In the genomic region with DNA sequence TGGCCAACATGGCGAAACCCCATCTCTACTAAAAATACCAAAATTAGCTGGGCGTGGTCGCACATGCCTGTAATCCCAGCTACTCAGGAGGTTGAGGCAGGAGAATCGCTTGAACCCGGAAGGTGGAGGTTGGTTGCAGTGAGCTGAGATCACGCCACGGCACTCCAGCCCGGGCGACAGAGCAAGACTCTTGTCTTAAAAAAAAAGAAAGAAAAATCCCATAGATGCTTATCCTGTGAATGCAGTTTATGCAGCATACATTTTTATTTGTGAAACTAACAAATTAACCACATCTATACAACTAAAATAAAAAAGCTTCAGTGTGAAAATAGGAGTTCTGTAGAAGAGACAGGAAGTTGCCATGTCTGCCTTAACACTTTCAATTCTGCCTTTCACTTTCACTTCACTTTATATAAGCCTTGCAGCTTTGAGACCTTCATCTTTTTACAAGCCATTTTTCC, we compare ENCODE assay signal across 1 cellular context.
TF ChIP-seq lines count a peak whose summit lies in the region.

No MANE protein-coding gene starts in this region.

TF ChIP-seq in GM12878, 131 proteins besides CTCF, POLR2A, EP300 and RAD21 (continues in another document):
- TF ChIP-seq, protein P1, sequence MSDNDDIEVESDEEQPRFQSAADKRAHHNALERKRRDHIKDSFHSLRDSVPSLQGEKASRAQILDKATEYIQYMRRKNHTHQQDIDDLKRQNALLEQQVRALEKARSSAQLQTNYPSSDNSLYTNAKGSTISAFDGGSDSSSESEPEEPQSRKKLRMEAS (IDR thresholded peaks at IDR 0.05; ENCODE audit: low read depth, low read length): no peak
- TF ChIP-seq KAT2A (conservative IDR thresholded peaks at IDR 0.05; ENCODE audit: control insufficient read depth, low read depth, low read length): no peak
- TF ChIP-seq MYB (IDR thresholded peaks at IDR 0.05; ENCODE audit: borderline replicate concordance, low read depth, low read length): no peak
- TF ChIP-seq, protein P2, sequence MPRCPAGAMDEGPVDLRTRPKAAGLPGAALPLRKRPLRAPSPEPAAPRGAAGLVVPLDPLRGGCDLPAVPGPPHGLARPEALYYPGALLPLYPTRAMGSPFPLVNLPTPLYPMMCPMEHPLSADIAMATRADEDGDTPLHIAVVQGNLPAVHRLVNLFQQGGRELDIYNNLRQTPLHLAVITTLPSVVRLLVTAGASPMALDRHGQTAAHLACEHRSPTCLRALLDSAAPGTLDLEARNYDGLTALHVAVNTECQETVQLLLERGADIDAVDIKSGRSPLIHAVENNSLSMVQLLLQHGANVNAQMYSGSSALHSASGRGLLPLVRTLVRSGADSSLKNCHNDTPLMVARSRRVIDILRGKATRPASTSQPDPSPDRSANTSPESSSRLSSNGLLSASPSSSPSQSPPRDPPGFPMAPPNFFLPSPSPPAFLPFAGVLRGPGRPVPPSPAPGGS (IDR thresholded peaks at IDR 0.05; ENCODE audit: borderline replicate concordance, insufficient read depth, low read depth, low read length, poor library complexity, severe bottlenecking): no peak
- TF ChIP-seq, protein P3, sequence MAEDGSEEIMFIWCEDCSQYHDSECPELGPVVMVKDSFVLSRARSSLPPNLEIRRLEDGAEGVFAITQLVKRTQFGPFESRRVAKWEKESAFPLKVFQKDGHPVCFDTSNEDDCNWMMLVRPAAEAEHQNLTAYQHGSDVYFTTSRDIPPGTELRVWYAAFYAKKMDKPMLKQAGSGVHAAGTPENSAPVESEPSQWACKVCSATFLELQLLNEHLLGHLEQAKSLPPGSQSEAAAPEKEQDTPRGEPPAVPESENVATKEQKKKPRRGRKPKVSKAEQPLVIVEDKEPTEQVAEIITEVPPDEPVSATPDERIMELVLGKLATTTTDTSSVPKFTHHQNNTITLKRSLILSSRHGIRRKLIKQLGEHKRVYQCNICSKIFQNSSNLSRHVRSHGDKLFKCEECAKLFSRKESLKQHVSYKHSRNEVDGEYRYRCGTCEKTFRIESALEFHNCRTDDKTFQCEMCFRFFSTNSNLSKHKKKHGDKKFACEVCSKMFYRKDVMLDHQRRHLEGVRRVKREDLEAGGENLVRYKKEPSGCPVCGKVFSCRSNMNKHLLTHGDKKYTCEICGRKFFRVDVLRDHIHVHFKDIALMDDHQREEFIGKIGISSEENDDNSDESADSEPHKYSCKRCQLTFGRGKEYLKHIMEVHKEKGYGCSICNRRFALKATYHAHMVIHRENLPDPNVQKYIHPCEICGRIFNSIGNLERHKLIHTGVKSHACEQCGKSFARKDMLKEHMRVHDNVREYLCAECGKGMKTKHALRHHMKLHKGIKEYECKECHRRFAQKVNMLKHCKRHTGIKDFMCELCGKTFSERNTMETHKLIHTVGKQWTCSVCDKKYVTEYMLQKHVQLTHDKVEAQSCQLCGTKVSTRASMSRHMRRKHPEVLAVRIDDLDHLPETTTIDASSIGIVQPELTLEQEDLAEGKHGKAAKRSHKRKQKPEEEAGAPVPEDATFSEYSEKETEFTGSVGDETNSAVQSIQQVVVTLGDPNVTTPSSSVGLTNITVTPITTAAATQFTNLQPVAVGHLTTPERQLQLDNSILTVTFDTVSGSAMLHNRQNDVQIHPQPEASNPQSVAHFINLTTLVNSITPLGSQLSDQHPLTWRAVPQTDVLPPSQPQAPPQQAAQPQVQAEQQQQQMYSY (CRISPR knock-in tag; IDR thresholded peaks at IDR 0.05): no peak
- TF ChIP-seq, protein P4, sequence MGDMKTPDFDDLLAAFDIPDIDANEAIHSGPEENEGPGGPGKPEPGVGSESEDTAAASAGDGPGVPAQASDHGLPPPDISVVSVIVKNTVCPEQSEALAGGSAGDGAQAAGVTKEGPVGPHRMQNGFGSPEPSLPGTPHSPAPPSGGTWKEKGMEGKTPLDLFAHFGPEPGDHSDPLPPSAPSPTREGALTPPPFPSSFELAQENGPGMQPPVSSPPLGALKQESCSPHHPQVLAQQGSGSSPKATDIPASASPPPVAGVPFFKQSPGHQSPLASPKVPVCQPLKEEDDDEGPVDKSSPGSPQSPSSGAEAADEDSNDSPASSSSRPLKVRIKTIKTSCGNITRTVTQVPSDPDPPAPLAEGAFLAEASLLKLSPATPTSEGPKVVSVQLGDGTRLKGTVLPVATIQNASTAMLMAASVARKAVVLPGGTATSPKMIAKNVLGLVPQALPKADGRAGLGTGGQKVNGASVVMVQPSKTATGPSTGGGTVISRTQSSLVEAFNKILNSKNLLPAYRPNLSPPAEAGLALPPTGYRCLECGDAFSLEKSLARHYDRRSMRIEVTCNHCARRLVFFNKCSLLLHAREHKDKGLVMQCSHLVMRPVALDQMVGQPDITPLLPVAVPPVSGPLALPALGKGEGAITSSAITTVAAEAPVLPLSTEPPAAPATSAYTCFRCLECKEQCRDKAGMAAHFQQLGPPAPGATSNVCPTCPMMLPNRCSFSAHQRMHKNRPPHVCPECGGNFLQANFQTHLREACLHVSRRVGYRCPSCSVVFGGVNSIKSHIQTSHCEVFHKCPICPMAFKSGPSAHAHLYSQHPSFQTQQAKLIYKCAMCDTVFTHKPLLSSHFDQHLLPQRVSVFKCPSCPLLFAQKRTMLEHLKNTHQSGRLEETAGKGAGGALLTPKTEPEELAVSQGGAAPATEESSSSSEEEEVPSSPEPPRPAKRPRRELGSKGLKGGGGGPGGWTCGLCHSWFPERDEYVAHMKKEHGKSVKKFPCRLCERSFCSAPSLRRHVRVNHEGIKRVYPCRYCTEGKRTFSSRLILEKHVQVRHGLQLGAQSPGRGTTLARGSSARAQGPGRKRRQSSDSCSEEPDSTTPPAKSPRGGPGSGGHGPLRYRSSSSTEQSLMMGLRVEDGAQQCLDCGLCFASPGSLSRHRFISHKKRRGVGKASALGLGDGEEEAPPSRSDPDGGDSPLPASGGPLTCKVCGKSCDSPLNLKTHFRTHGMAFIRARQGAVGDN (IDR thresholded peaks at IDR 0.05): peak; percentile 62; the same call in 1 of the 2 replicates
- TF ChIP-seq ZSCAN29 (IDR thresholded peaks at IDR 0.05): no peak
- TF ChIP-seq CHD4 (IDR thresholded peaks at IDR 0.05): no peak
- no peak for TF ChIP-seq PAX5 (IDR thresholded peaks at IDR 0.05; ENCODE audit: borderline replicate concordance, low read depth, low read length)
- TF ChIP-seq BHLHE40 (IDR thresholded peaks at IDR 0.05; ENCODE audit: borderline replicate concordance in 1 of 2, low read depth in 2 of 2, low read length in 1 of 2): peak; percentile 48 to 61; a peak in 2 of 4 replicates
- TF ChIP-seq BMI1 (IDR thresholded peaks at IDR 0.05; ENCODE audit: borderline replicate concordance): no peak; the same call in 1 of the 2 replicates
- TF ChIP-seq NFIC (IDR thresholded peaks at IDR 0.05; ENCODE audit: low read depth, low read length): peak; percentile 63
- no peak for TF ChIP-seq GATAD2B (conservative IDR thresholded peaks at IDR 0.05; ENCODE audit: low read depth)
- TF ChIP-seq, protein P5, sequence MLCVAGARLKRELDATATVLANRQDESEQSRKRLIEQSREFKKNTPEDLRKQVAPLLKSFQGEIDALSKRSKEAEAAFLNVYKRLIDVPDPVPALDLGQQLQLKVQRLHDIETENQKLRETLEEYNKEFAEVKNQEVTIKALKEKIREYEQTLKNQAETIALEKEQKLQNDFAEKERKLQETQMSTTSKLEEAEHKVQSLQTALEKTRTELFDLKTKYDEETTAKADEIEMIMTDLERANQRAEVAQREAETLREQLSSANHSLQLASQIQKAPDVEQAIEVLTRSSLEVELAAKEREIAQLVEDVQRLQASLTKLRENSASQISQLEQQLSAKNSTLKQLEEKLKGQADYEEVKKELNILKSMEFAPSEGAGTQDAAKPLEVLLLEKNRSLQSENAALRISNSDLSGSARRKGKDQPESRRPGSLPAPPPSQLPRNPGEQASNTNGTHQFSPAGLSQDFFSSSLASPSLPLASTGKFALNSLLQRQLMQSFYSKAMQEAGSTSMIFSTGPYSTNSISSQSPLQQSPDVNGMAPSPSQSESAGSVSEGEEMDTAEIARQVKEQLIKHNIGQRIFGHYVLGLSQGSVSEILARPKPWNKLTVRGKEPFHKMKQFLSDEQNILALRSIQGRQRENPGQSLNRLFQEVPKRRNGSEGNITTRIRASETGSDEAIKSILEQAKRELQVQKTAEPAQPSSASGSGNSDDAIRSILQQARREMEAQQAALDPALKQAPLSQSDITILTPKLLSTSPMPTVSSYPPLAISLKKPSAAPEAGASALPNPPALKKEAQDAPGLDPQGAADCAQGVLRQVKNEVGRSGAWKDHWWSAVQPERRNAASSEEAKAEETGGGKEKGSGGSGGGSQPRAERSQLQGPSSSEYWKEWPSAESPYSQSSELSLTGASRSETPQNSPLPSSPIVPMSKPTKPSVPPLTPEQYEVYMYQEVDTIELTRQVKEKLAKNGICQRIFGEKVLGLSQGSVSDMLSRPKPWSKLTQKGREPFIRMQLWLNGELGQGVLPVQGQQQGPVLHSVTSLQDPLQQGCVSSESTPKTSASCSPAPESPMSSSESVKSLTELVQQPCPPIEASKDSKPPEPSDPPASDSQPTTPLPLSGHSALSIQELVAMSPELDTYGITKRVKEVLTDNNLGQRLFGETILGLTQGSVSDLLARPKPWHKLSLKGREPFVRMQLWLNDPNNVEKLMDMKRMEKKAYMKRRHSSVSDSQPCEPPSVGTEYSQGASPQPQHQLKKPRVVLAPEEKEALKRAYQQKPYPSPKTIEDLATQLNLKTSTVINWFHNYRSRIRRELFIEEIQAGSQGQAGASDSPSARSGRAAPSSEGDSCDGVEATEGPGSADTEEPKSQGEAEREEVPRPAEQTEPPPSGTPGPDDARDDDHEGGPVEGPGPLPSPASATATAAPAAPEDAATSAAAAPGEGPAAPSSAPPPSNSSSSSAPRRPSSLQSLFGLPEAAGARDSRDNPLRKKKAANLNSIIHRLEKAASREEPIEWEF (IDR thresholded peaks at IDR 0.05; ENCODE audit: insufficient replicate concordance, low read depth, low read length): no peak
- no peak for TF ChIP-seq NFYA (IDR thresholded peaks at IDR 0.05; ENCODE audit: borderline replicate concordance, low read depth, low read length)
- no peak for TF ChIP-seq WRNIP1 (IDR thresholded peaks at IDR 0.05; ENCODE audit: borderline replicate concordance, low read depth, low read length)
- peak; percentile 75; the same call in 1 of the 2 replicates for TF ChIP-seq IRF4 (IDR thresholded peaks at IDR 0.05; ENCODE audit: low read depth, low read length)
- TF ChIP-seq SUPT20H (IDR thresholded peaks at IDR 0.05; ENCODE audit: borderline replicate concordance, control insufficient read depth, low read depth, low read length): no peak
- TF ChIP-seq CREM (IDR thresholded peaks at IDR 0.05; ENCODE audit: low read depth): no peak; the same call in 1 of the 2 replicates
- no peak for TF ChIP-seq NRF1 (conservative IDR thresholded peaks at IDR 0.05; ENCODE audit: low read depth, low read length)
- TF ChIP-seq NBN (IDR thresholded peaks at IDR 0.05): no peak; the same call in none of the 2 replicates
- TF ChIP-seq RUNX3 (IDR thresholded peaks at IDR 0.05; ENCODE audit: low read length): peak; percentile 79
- TF ChIP-seq NFXL1 (IDR thresholded peaks at IDR 0.05; ENCODE audit: borderline replicate concordance): no peak
- TF ChIP-seq ZNF622 (IDR thresholded peaks at IDR 0.05): no peak
- TF ChIP-seq, protein P6, sequence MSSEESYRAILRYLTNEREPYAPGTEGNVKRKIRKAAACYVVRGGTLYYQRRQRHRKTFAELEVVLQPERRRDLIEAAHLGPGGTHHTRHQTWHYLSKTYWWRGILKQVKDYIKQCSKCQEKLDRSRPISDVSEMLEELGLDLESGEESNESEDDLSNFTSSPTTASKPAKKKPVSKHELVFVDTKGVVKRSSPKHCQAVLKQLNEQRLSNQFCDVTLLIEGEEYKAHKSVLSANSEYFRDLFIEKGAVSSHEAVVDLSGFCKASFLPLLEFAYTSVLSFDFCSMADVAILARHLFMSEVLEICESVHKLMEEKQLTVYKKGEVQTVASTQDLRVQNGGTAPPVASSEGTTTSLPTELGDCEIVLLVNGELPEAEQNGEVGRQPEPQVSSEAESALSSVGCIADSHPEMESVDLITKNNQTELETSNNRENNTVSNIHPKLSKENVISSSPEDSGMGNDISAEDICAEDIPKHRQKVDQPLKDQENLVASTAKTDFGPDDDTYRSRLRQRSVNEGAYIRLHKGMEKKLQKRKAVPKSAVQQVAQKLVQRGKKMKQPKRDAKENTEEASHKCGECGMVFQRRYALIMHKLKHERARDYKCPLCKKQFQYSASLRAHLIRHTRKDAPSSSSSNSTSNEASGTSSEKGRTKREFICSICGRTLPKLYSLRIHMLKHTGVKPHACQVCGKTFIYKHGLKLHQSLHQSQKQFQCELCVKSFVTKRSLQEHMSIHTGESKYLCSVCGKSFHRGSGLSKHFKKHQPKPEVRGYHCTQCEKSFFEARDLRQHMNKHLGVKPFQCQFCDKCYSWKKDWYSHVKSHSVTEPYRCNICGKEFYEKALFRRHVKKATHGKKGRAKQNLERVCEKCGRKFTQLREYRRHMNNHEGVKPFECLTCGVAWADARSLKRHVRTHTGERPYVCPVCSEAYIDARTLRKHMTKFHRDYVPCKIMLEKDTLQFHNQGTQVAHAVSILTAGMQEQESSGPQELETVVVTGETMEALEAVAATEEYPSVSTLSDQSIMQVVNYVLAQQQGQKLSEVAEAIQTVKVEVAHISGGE (CRISPR knock-in tag; IDR thresholded peaks at IDR 0.05): no peak
- TF ChIP-seq SP1 (IDR thresholded peaks at IDR 0.05; ENCODE audit: low read depth, low read length): no peak
- TF ChIP-seq TAF1 (IDR thresholded peaks at IDR 0.05; ENCODE audit: borderline replicate concordance, low read depth, low read length): peak; percentile 47; the same call in 1 of the 2 replicates
- TF ChIP-seq, protein P7, sequence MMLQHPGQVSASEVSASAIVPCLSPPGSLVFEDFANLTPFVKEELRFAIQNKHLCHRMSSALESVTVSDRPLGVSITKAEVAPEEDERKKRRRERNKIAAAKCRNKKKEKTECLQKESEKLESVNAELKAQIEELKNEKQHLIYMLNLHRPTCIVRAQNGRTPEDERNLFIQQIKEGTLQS (IDR thresholded peaks at IDR 0.05; ENCODE audit: borderline replicate concordance, extremely low read depth, low read depth, low read length): no peak
- no peak for TF ChIP-seq TCF3 (IDR thresholded peaks at IDR 0.05; ENCODE audit: borderline replicate concordance, insufficient read depth, low read depth, low read length)
- TF ChIP-seq ASH2L (IDR thresholded peaks at IDR 0.05; ENCODE audit: borderline replicate concordance, low read depth): peak; percentile 83; the same call in 1 of the 2 replicates
- TF ChIP-seq, protein P8, sequence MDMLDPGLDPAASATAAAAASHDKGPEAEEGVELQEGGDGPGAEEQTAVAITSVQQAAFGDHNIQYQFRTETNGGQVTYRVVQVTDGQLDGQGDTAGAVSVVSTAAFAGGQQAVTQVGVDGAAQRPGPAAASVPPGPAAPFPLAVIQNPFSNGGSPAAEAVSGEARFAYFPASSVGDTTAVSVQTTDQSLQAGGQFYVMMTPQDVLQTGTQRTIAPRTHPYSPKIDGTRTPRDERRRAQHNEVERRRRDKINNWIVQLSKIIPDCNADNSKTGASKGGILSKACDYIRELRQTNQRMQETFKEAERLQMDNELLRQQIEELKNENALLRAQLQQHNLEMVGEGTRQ (IDR thresholded peaks at IDR 0.05; ENCODE audit: borderline replicate concordance, low read depth, low read length): no peak
- no peak for TF ChIP-seq PAX8 (IDR thresholded peaks at IDR 0.05)
- TF ChIP-seq ZNF207 (IDR thresholded peaks at IDR 0.05; ENCODE audit: borderline replicate concordance): no peak; the same call in 1 of the 2 replicates
- peak; percentile 12; the same call in 1 of the 2 replicates for TF ChIP-seq RAD51 (IDR thresholded peaks at IDR 0.05)
- TF ChIP-seq RCOR1 (conservative IDR thresholded peaks at IDR 0.05; ENCODE audit: low read depth, low read length): 0 out of 2 replicates have a peak, but pooled peaks have one; percentile 61
- TF ChIP-seq NR2C2 (IDR thresholded peaks at IDR 0.05; ENCODE audit: borderline replicate concordance, control insufficient read depth, insufficient read length, low read depth): no peak
- TF ChIP-seq HCFC1 (IDR thresholded peaks at IDR 0.05; ENCODE audit: low read length): no peak
- peak; percentile 80 for TF ChIP-seq MTA2 (IDR thresholded peaks at IDR 0.05; ENCODE audit: low read depth)
- peak; percentile 28; the same call in 1 of the 2 replicates for TF ChIP-seq CBFB (IDR thresholded peaks at IDR 0.05; ENCODE audit: low read depth)
- TF ChIP-seq ATF7 (IDR thresholded peaks at IDR 0.05; ENCODE audit: low read depth): peak; percentile 57; the same call in 1 of the 2 replicates
